Comparison of ENCODE assay signal across 8 cellular contexts in genomic region chr4:157217708-157218107, GRCh38. TPM values are rescaled to one million over a fixed set of nuclear protein-coding genes. Genes with fewer than 3 reads are reported as not detected.
DNase-seq lines count a peak whose midpoint lies in the region; ATAC-seq and TF ChIP-seq lines count a peak whose summit lies in the region.

No MANE protein-coding gene starts in this region.

- no peak overlapping the region for H3K9ac ChIP-seq in neural progenitor cell

- H3K4me2 ChIP-seq in neural progenitor cell: no peak overlapping the region

- no peak overlapping the region for H3K4me3 ChIP-seq in neural progenitor cell
- H3K4me3 ChIP-seq in CD8-positive, alpha-beta memory T cell (ENCODE audit: low read length): no peak overlapping the region

- peaks cover 15% of the 10 kb centered on the region for H3K4me1 Mint-ChIP-seq in neural progenitor cell
- H3K4me1 Mint-ChIP-seq in CD8-positive, alpha-beta memory T cell: no peaks in the 10 kb centered on the region

- no peaks in the 10 kb centered on the region for H3K79me2 ChIP-seq in neural progenitor cell (ENCODE audit: low read depth)

- no peak overlapping the region for H3K27ac ChIP-seq in neural progenitor cell
- no peak overlapping the region for H3K27ac ChIP-seq in CD8-positive, alpha-beta memory T cell (ENCODE audit: low read depth, low read length)

- CTCF ChIA-PET in CD8-positive, alpha-beta memory T cell (lab: Charles Lee): no interaction called here

- no peak overlapping the region for H3K27ac Mint-ChIP-seq in neural progenitor cell
- H3K27ac Mint-ChIP-seq in CD8-positive, alpha-beta memory T cell: no peak overlapping the region

- H3K9me3 ChIP-seq in neural progenitor cell (ENCODE audit: low read depth): no peaks in the 10 kb centered on the region
- H3K9me3 ChIP-seq in CD8-positive, alpha-beta memory T cell (ENCODE audit: low read length): no peaks in the 10 kb centered on the region

- DNase-seq in GM03348 (ENCODE audit: low spot score): peak; percentile 24
- DNase-seq in M059J (ENCODE audit: low read depth): peak; percentile 23
- DNase-seq in cerebellar cortex (ENCODE audit: low spot score): peak; percentile 63
- peak; percentile 35 for DNase-seq in neural progenitor cell (ENCODE audit: low spot score)
- no peak for DNase-seq in CD8-positive, alpha-beta memory T cell
- DNase-seq in D341Med (ENCODE audit: low spot score): no peak

- H3K36me3 ChIP-seq in neural progenitor cell: no peaks in the 10 kb centered on the region
- H3K36me3 ChIP-seq in CD8-positive, alpha-beta memory T cell (ENCODE audit: insufficient read depth, low read length): no peaks in the 10 kb centered on the region

- no peak overlapping the region for H2AFZ ChIP-seq in neural progenitor cell (replicated peaks)

- no peak overlapping the region for H3K4me3 Mint-ChIP-seq in neural progenitor cell
- H3K4me3 Mint-ChIP-seq in CD8-positive, alpha-beta memory T cell: no peak overlapping the region

- POLR2A ChIA-PET in CD8-positive, alpha-beta memory T cell (lab: Charles Lee): no interaction called here

- peaks cover 12% of the 10 kb centered on the region for H3F3A ChIP-seq in neural progenitor cell (ENCODE audit: low read depth)

- H3K27me3 ChIP-seq in neural progenitor cell: peaks cover 49% of the 10 kb centered on the region
- H3K27me3 ChIP-seq in CD8-positive, alpha-beta memory T cell (ENCODE audit: insufficient read depth, low read length, poor library complexity, severe bottlenecking): no peaks in the 10 kb centered on the region

- no peak for ATAC-seq in HG02763 (IDR thresholded peaks at IDR 0.05; ENCODE audit: unreplicated experiment)
- ATAC-seq in HG03457 (IDR thresholded peaks at IDR 0.05; ENCODE audit: unreplicated experiment): no peak

- H4K20me1 ChIP-seq in neural progenitor cell (ENCODE audit: low read depth): peaks cover 24% of the 10 kb centered on the region

- TF ChIP-seq CTCF in neural progenitor cell (IDR thresholded peaks at IDR 0.05): peak; percentile 75

- H3K36me3 Mint-ChIP-seq in neural progenitor cell: no peaks in the 10 kb centered on the region
- no peaks in the 10 kb centered on the region for H3K36me3 Mint-ChIP-seq in CD8-positive, alpha-beta memory T cell

- no peaks in the 10 kb centered on the region for H3K4me1 ChIP-seq in neural progenitor cell
- no peaks in the 10 kb centered on the region for H3K4me1 ChIP-seq in CD8-positive, alpha-beta memory T cell (ENCODE audit: insufficient read depth, low read length)

- no peaks in the 10 kb centered on the region for H3K9me3 Mint-ChIP-seq in neural progenitor cell
- H3K9me3 Mint-ChIP-seq in CD8-positive, alpha-beta memory T cell: peaks cover 4 to 17% (median 10%) of the 10 kb centered on the region in 5 donors

- peaks cover 27% of the 10 kb centered on the region for H3K27me3 Mint-ChIP-seq in neural progenitor cell (ENCODE audit: insufficient read depth, low read depth)
- peaks cover 2 to 6% of the 10 kb centered on the region in 2 donors for H3K27me3 Mint-ChIP-seq in CD8-positive, alpha-beta memory T cell

RNA-seq across cellular contexts. Expression of gene GRIA2, which starts 2.8 kb away (rescaled TPM):
- total RNA-seq in M059J (2014; rRNA removed; shearing (Covaris generic)): not detected in 2 replicates
- 0.07 TPM in 1 of 2 replicates, not detected in the other for total RNA-seq in neural progenitor cell (ENCODE audit: low replicate concordance)
- total RNA-seq in CD8-positive, alpha-beta memory T cell: not detected
- not detected for polyA plus RNA-seq in CD8-positive, alpha-beta memory T cell

Comparison
In these comparisons a context has a peak if more than half of its experiments do, and no peak if none do; other contexts are left out.
1. DNase-seq: peak in GM03348 (single experiment), M059J (single experiment), cerebellar cortex (single experiment) and neural progenitor cell (single experiment); none in CD8-positive, alpha-beta memory T cell (0 of 5) and D341Med (single experiment).